12 cellular contexts compared by ENCODE assay signal in the genomic region with DNA sequence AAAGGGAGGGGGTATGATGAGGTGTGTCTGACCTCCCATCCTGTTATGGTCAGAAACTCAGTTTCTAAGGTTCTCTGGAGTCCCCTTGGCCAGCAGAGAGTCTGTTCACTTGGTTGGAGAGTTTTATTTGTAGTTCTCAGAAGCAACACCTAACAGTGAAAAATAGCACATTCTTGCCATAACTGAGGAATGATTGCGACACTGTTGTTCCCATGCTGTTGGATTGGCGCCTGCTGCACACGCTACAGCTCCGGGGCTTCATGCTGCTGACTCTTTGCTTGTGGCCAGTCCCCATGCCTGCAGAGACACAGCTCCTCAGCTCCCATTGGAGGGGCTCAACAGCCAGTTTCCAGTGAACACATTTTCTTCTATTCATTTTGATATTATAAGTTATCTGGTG. TPM values are rescaled to one million over a fixed set of nuclear protein-coding genes. Genes with fewer than 3 reads are reported as not detected.
DNase-seq lines count a peak whose midpoint lies in the region; ATAC-seq and TF ChIP-seq lines count a peak whose summit lies in the region.
"Had no signal": no experiment of that assay in that cellular context is flagged by ENCODE, and none has a peak within 500 bp of the region (broad histone marks: within the 10 kb centered on the region; RNA-seq: fewer than 3 reads in every experiment).

No MANE protein-coding gene starts in this region.

- H3K36me3 ChIP-seq in neuronal stem cell (replicated peaks in 1 of 2; ENCODE audit: control insufficient read depth in 2 of 2, insufficient read depth in 2 of 2, low read length in 2 of 2): peaks cover 12 to 64% of the 10 kb centered on the region in 2 donors

- no peak overlapping the region for H2BK120ac ChIP-seq in neuronal stem cell (ENCODE audit: low read depth, low read length)

- peaks cover 2 to 7% of the 10 kb centered on the region in 2 donors for H3K4me1 ChIP-seq in neuronal stem cell (ENCODE audit: control insufficient read depth in 2 of 2, insufficient read depth in 1 of 2, low read depth in 1 of 2, low read length in 2 of 2)

- H3K27me3 ChIP-seq in neuronal stem cell (ENCODE audit: control insufficient read depth in 3 of 3, insufficient read depth in 3 of 3, low read depth in 1 of 3, low read length in 3 of 3): no peaks in the 10 kb centered on the region

- H2BK15ac ChIP-seq in neuronal stem cell (ENCODE audit: low read length): no peak overlapping the region

- H3K23ac ChIP-seq in neuronal stem cell (ENCODE audit: low read depth, low read length, poor library complexity): no peak overlapping the region

- in situ Hi-C loops in ACHN (cut with HindIII; ENCODE audit: low pct_ligation_motif_present, low pct_unique_long_range_greater_than_20kb, low sequenced_read_pairs): no loop called here
- in situ Hi-C loops in KBM-7 (cut with MboI; ENCODE audit: low pct_unique_long_range_greater_than_20kb, low sequenced_read_pairs): no loop called here

- no peaks in the 10 kb centered on the region for H3K27me3 Mint-ChIP-seq in activated T-helper 2 cell treated with anti-CD3 and anti-CD28 coated beads, Interferon-gamma antibody, Interleukin-2, Interleukin-4, amounts not matched to agents 10 μg/mL and 5 μg/mL and 100 μg/mL, durations not matched to agents 14 hours and 24 hours and 36 hours (ENCODE audit: low read depth)
- no peaks in the 10 kb centered on the region for H3K27me3 Mint-ChIP-seq in naive thymus-derived CD8-positive, alpha-beta T cell
- H3K27me3 Mint-ChIP-seq: type B pancreatic cell had no signal

- no peak overlapping the region for H3K4me3 ChIP-seq in fibroblast of pulmonary artery (replicated peaks; ENCODE audit: low read depth, low read length)
- no peak overlapping the region for H3K4me3 ChIP-seq in neuronal stem cell (ENCODE audit: low read length in 2 of 2)
- H3K4me3 ChIP-seq: GM12878 had no signal

- no peak overlapping the region for H3K9ac ChIP-seq in neuronal stem cell (ENCODE audit: low read depth, low read length, poor library complexity)

- POLR2A ChIA-PET in naive thymus-derived CD8-positive, alpha-beta T cell (lab: Charles Lee): no interaction called here

- H3K4ac ChIP-seq in neuronal stem cell (ENCODE audit: low read length): no peak overlapping the region

- no peak overlapping the region for H3K27ac ChIP-seq in neuronal stem cell (replicated peaks; ENCODE audit: low read length)

- no peaks in the 10 kb centered on the region for H3K79me1 ChIP-seq in neuronal stem cell (ENCODE audit: low read depth, low read length)

- H3K18ac ChIP-seq in neuronal stem cell (ENCODE audit: low read length): peak overlapping the region; percentile 11

- no peak overlapping the region for H2AK5ac ChIP-seq in neuronal stem cell (ENCODE audit: low read depth, low read length)

- no peak overlapping the region for H3K27ac Mint-ChIP-seq in activated T-helper 2 cell treated with anti-CD3 and anti-CD28 coated beads, Interferon-gamma antibody, Interleukin-2, Interleukin-4, amounts not matched to agents 10 μg/mL and 5 μg/mL and 100 μg/mL, durations not matched to agents 14 hours and 24 hours and 36 hours
- H3K27ac Mint-ChIP-seq in naive thymus-derived CD8-positive, alpha-beta T cell: no peak overlapping the region
- H3K27ac Mint-ChIP-seq: type B pancreatic cell had no signal

- H3K4me2 ChIP-seq in neuronal stem cell (ENCODE audit: insufficient read depth, low read length, poor library complexity, severe bottlenecking): no peak overlapping the region

- H2AFZ ChIP-seq in neuronal stem cell (ENCODE audit: low read length): no peak overlapping the region

- intact Hi-C loops in activated T-helper 2 cell treated with anti-CD3 and anti-CD28 coated beads, Interferon-gamma antibody, Interleukin-2, Interleukin-4, amounts not matched to agents 10 μg/mL and 5 μg/mL and 100 μg/mL, durations not matched to agents 14 hours and 24 hours and 36 hours (cut with micrococcal nuclease): no loop called here

- ATAC-seq in naive thymus-derived CD8-positive, alpha-beta T cell: no peak
- ATAC-seq: GM12878 had no signal

- no peak overlapping the region for H3K4me3 Mint-ChIP-seq in activated T-helper 2 cell treated with anti-CD3 and anti-CD28 coated beads, Interferon-gamma antibody, Interleukin-2, Interleukin-4, amounts not matched to agents 10 μg/mL and 5 μg/mL and 100 μg/mL, durations not matched to agents 14 hours and 24 hours and 36 hours (ENCODE audit: low read depth)
- H3K4me3 Mint-ChIP-seq in naive thymus-derived CD8-positive, alpha-beta T cell: no peak overlapping the region
- H3K4me3 Mint-ChIP-seq: type B pancreatic cell had no signal

- no peak overlapping the region for H2BK12ac ChIP-seq in neuronal stem cell (ENCODE audit: low read length)

- peaks cover 0 to 15% of the 10 kb centered on the region in 2 donors for H3K9me3 ChIP-seq in neuronal stem cell (replicated peaks in 1 of 2; ENCODE audit: control insufficient read depth in 2 of 2, insufficient read depth in 1 of 2, low read depth in 1 of 2, low read length in 2 of 2)

- peaks cover 14% of the 10 kb centered on the region for H3K9me3 Mint-ChIP-seq in activated T-helper 2 cell treated with anti-CD3 and anti-CD28 coated beads, Interferon-gamma antibody, Interleukin-2, Interleukin-4, amounts not matched to agents 10 μg/mL and 5 μg/mL and 100 μg/mL, durations not matched to agents 14 hours and 24 hours and 36 hours
- H3K9me3 Mint-ChIP-seq in naive thymus-derived CD8-positive, alpha-beta T cell: peaks cover 0 to 11% (median 4%) of the 10 kb centered on the region in 9 donors
- H3K9me3 Mint-ChIP-seq: type B pancreatic cell had no signal

- no peak overlapping the region for H3K14ac ChIP-seq in neuronal stem cell (ENCODE audit: low read length)

- DNase-seq in ACHN (peak; percentile 53), NCI-H226 (peak; percentile 32), fibroblast of pulmonary artery (ENCODE audit: low read depth) (peak; percentile 90), neuronal stem cell (ENCODE audit: low spot score) (no peak), KBM-7 (no peak), RKO (ENCODE audit: low spot score) (no peak)
- DNase-seq in activated T-helper 2 cell treated with anti-CD3 and anti-CD28 coated beads, Interferon-gamma antibody, Interleukin-2, Interleukin-4, amounts not matched to agents 10 μg/mL and 5 μg/mL and 100 μg/mL, durations not matched to agents 14 hours and 24 hours and 36 hours (ENCODE audit: low spot score): no peak
- DNase-seq in naive thymus-derived CD8-positive, alpha-beta T cell: no peak
- DNase-seq: effector memory CD4-positive, alpha-beta T cell; stimulated activated CD4-positive, alpha-beta T cell treated with anti-CD3 and anti-CD28 coated beads, Interleukin-2, amount 100 ng/mL, for 24 hours had no signal

- peaks cover 4% of the 10 kb centered on the region for H3K4me1 Mint-ChIP-seq in activated T-helper 2 cell treated with anti-CD3 and anti-CD28 coated beads, Interferon-gamma antibody, Interleukin-2, Interleukin-4, amounts not matched to agents 10 μg/mL and 5 μg/mL and 100 μg/mL, durations not matched to agents 14 hours and 24 hours and 36 hours (ENCODE audit: low read depth)
- H3K4me1 Mint-ChIP-seq in naive thymus-derived CD8-positive, alpha-beta T cell: no peaks in the 10 kb centered on the region

- H2BK5ac ChIP-seq in neuronal stem cell (ENCODE audit: low read length): no peak overlapping the region

- no peak for TF ChIP-seq CTCF in fibroblast of pulmonary artery (IDR thresholded peaks at IDR 0.05; ENCODE audit: low read length, missing control alignments)

- no CpG with 5 or more reads among the region's 4 CpGs for WGBS in neuronal stem cell (ENCODE audit: extremely low coverage in 2 of 2, insufficient read length in 2 of 2, insufficient replicate concordance in 1 of 2), 2 donors

- H4K8ac ChIP-seq in neuronal stem cell (ENCODE audit: low read depth, low read length): no peak overlapping the region

- H3K36me3 Mint-ChIP-seq in activated T-helper 2 cell treated with anti-CD3 and anti-CD28 coated beads, Interferon-gamma antibody, Interleukin-2, Interleukin-4, amounts not matched to agents 10 μg/mL and 5 μg/mL and 100 μg/mL, durations not matched to agents 14 hours and 24 hours and 36 hours (ENCODE audit: low read depth): peaks cover 44% of the 10 kb centered on the region
- peaks cover 17 to 52% (median 40%) of the 10 kb centered on the region in 3 donors for H3K36me3 Mint-ChIP-seq in naive thymus-derived CD8-positive, alpha-beta T cell

- no peak overlapping the region for H4K91ac ChIP-seq in neuronal stem cell (ENCODE audit: low read depth, low read length, poor library complexity)

RNA-seq across cellular contexts. Expression of a gene that starts 42.1 kb away (rescaled TPM):
- 215 TPM for polyA plus RNA-seq in neuronal stem cell (2013, experiment 1 of 2)
- polyA plus RNA-seq in neuronal stem cell (2013, experiment 2 of 2): 213 TPM
- total RNA-seq in activated T-helper 2 cell treated with anti-CD3 and anti-CD28 coated beads, Interferon-gamma antibody, Interleukin-2, Interleukin-4, amounts not matched to agents 10 μg/mL and 5 μg/mL and 100 μg/mL, durations not matched to agents 14 hours and 24 hours and 36 hours: 81.6 and 83.3 TPM in 2 replicates
- total RNA-seq in naive thymus-derived CD8-positive, alpha-beta T cell: 10 to 100 TPM; 49.7 to 55.7 TPM
- 10 to 100 TPM; 55.7 to 62.6 (median 59.9) TPM for polyA plus RNA-seq in naive thymus-derived CD8-positive, alpha-beta T cell

RNA-seq across cellular contexts. Expression of a gene that starts 42.2 kb away (rescaled TPM):
- 6.0 TPM for polyA plus RNA-seq in neuronal stem cell (2013, experiment 1 of 2)
- 6.5 TPM for polyA plus RNA-seq in neuronal stem cell (2013, experiment 2 of 2)
- 7.4 and 7.9 TPM in 2 replicates for total RNA-seq in activated T-helper 2 cell treated with anti-CD3 and anti-CD28 coated beads, Interferon-gamma antibody, Interleukin-2, Interleukin-4, amounts not matched to agents 10 μg/mL and 5 μg/mL and 100 μg/mL, durations not matched to agents 14 hours and 24 hours and 36 hours
- 10 to 100 TPM; 13.6 to 15.1 TPM for total RNA-seq in naive thymus-derived CD8-positive, alpha-beta T cell
- 10 to 100 TPM in 1 of 3 donors, 1 to 10 TPM in 2; 6.3 to 10.8 (median 8.2) TPM for polyA plus RNA-seq in naive thymus-derived CD8-positive, alpha-beta T cell

Comparison
In these comparisons a context has a peak if more than half of its experiments do, and no peak if none do; other contexts are left out.
1. DNase-seq: peak in ACHN (single experiment), NCI-H226 (single experiment) and fibroblast of pulmonary artery (single experiment); none in neuronal stem cell (single experiment), KBM-7 (single experiment), activated T-helper 2 cell treated with anti-CD3 and anti-CD28 coated beads, Interferon-gamma antibody, Interleukin-2, Interleukin-4, amounts not matched to agents 10 μg/mL and 5 μg/mL and 100 μg/mL, durations not matched to agents 14 hours and 24 hours and 36 hours (single experiment), naive thymus-derived CD8-positive, alpha-beta T cell (0 of 10) and RKO (single experiment).